Comparison of ENCODE assay signal across 8 cellular contexts in the genomic region with DNA sequence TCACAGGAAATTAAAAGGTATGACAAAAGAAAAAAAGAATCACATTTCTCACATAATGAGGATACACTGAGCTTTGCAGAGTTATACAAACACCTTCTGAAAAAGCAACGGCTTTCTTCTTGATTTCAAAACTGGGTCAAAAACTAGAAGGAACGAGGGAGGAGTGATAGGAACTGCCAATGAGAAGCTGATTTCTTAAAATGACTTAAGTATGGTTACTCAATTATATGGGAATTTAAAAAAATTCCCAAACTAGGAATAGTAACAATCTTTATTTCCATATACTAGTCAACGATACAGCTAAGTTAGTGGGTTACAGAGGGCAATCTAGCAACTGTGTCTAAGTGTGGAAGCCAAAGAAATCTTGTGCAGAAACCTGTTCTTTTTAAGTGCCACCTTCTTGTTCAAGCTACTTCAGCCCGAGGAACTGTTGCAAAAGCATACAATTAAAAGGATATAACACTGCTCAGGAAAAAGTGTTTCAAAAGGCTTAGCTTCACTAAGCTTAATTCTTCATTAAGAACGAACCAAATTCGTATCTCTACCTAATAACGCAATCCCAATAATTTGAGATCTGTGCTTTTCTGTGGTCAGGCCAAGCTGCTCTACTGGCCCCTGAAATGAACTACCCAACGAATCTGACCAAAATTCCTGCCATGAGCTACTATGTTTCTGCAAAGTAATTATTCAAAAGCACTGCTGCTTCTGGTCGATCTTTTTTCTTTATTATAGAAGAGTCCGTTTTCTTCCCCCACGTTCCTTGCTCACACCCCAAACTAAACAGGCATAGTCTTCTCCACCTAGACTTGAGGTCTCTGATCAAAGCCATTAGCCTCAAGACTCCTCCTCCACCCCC. TPM values are rescaled to one million over a fixed set of nuclear protein-coding genes. Genes with fewer than 3 reads are reported as not detected.
DNase-seq lines count a peak whose midpoint lies in the region; ATAC-seq and TF ChIP-seq lines count a peak whose summit lies in the region.

No MANE protein-coding gene starts in this region.

- intact Hi-C loops in A673 (cut with micrococcal nuclease; ENCODE audit: unreplicated experiment), result no loop called here
- intact Hi-C loops in right lobe of liver (cut with DNase I), result no loop called here
- intact Hi-C loops in upper lobe of right lung (cut with DNase I), result no loop called here

- H3K27me3 ChIP-seq in A673 (replicated peaks; ENCODE audit: insufficient read depth, low read depth, low read length, poor library complexity) (no peaks in the 10 kb centered on the region), adipocyte (replicated peaks; ENCODE audit: control insufficient read depth, insufficient read depth, low read length) (no peaks in the 10 kb centered on the region), right lobe of liver (no peaks in the 10 kb centered on the region), upper lobe of right lung (no peaks in the 10 kb centered on the region)

- H3K36me3 ChIP-seq in A673 (ENCODE audit: insufficient read depth, low read length, poor library complexity, severe bottlenecking) (no peaks in the 10 kb centered on the region), adipocyte (ENCODE audit: control insufficient read depth, insufficient read depth, low read length, severe bottlenecking) (no peaks in the 10 kb centered on the region), right lobe of liver (no peaks in the 10 kb centered on the region), upper lobe of right lung (no peaks in the 10 kb centered on the region)

- POLR2A ChIA-PET in A673 (lab: Charles Lee; ENCODE audit: low non-redundant PET), result interaction anchor here (0.8 kb wide), 1 partner anchor 10 kb away, joined by 3 read pairs; no protein-coding TSS in a partner anchor
- POLR2A ChIA-PET in HEK293T (lab: Yijun Ruan, JAX), result interaction anchor here (0.6 to 1.3 kb wide), 2 partner anchors 10 to 21 kb away, joined by 3 to 4 read pairs; no protein-coding TSS in a partner anchor

- WGBS in right lobe of liver (ENCODE audit: insufficient coverage, low coverage, low lambda C conversion rate, missing lambda C conversion rate), result 31% methylated on average over 11 of the region's 11 CpGs

- ATAC-seq in right lobe of liver (no peak), upper lobe of right lung (no peak), HG02884 (IDR thresholded peaks at IDR 0.05; ENCODE audit: unreplicated experiment) (no peak)

- H3K4me1 ChIP-seq in A673 (ENCODE audit: insufficient read depth, low read length, poor library complexity, severe bottlenecking) (peaks cover 34% of the 10 kb centered on the region), adipocyte (ENCODE audit: control insufficient read depth, insufficient read depth, low read length) (peaks cover 49% of the 10 kb centered on the region), right lobe of liver (peaks cover 0 to 37% (median 14%) of the 10 kb centered on the region in 4 donors), upper lobe of right lung (peaks cover 65% of the 10 kb centered on the region)

- H3K27ac ChIP-seq in A673 (ENCODE audit: low read depth, low read length, poor library complexity, severe bottlenecking), result peak overlapping the region; percentile 95
- H3K27ac ChIP-seq in right lobe of liver, result peak overlapping the region in 1 of 3 donors; percentile 87
- H3K27ac ChIP-seq in upper lobe of right lung, result peak overlapping the region; percentile 96

- BruUV-seq in A673 (replicated peaks; lab: Mats Ljungman, UMichigan), result TSS peak; percentile 20

- H3K4me3 ChIP-seq in A673 (ENCODE audit: low read depth, low read length, poor library complexity, severe bottlenecking) (peak overlapping the region; percentile 83), adipocyte (ENCODE audit: low read length) (peak overlapping the region; percentile 99), right lobe of liver (peak overlapping the region; percentile 68 to 90 (median 87)), upper lobe of right lung (peak overlapping the region; percentile 79)

- TF ChIP-seq CTCF in A673 (conservative IDR thresholded peaks at IDR 0.05; ENCODE audit: low read depth, low read length) (no peak), right lobe of liver (IDR thresholded peaks at IDR 0.05) (no peak), upper lobe of right lung (IDR thresholded peaks at IDR 0.05) (no peak)

- no peak for TF ChIP-seq POLR2A in right lobe of liver (IDR thresholded peaks at IDR 0.05)

- CTCF ChIA-PET in A673 (lab: Charles Lee), result interaction anchor here (0.5 kb wide), 1 partner anchor 724 kb away, joined by 7 read pairs; no protein-coding TSS in a partner anchor
- CTCF ChIA-PET in HEK293T (lab: Yijun Ruan, JAX), result interaction anchor here (0.8 to 1.5 kb wide), 2 partner anchors 41 to 64 kb away, joined by 3 to 7 read pairs; no protein-coding TSS in a partner anchor

- no peaks in the 10 kb centered on the region for H3K9me3 ChIP-seq in A673 (ENCODE audit: low read depth, low read length, poor library complexity, severe bottlenecking)
- H3K9me3 ChIP-seq in adipocyte (ENCODE audit: control insufficient read depth, low read length), result no peaks in the 10 kb centered on the region
- H3K9me3 ChIP-seq in right lobe of liver, result no peaks in the 10 kb centered on the region
- no peaks in the 10 kb centered on the region for H3K9me3 ChIP-seq in upper lobe of right lung

- peak overlapping the region; percentile 98 for H3K9ac ChIP-seq in adipocyte (ENCODE audit: low read length)

- DNase-seq in A673 (ENCODE audit: low spot score) (peak; percentile 36), HEK293T (ENCODE audit: extremely low spot score) (peak; percentile 51), adipocyte (ENCODE audit: low read depth) (no peak), right lobe of liver (no peak), upper lobe of right lung (no peak), SIG-M5 treated with dmso at 0.1 percent for 504 hours (lab: John Stamatoyannopoulos, UW; ENCODE audit: unreplicated experiment) (no peak)
- DNase-seq in activated CD4-positive, alpha-beta T cell treated with anti-CD3 and anti-CD28 coated beads, Interleukin-2, amount 50 U/mL, for 4 hours, result no peak

TF ChIP-seq in HEK293T, 16 proteins besides CTCF, POLR2A, EP300 and RAD21:
- TF ChIP-seq NFRKB (IDR thresholded peaks at IDR 0.05) (no peak), TARDBP (IDR thresholded peaks at IDR 0.05) (no peak), L3MBTL2 (conservative IDR thresholded peaks at IDR 0.05) (no peak), ZNF384 (IDR thresholded peaks at IDR 0.05) (no peak), LEF1 (IDR thresholded peaks at IDR 0.05; ENCODE audit: borderline replicate concordance) (no peak)
TF ChIP-seq in HEK293T: peak in this region for 0.

RNA-seq across cellular contexts. Expression of gene USP24, which starts 1.9 kb away (rescaled TPM):
- total RNA-seq in A673 (2021) (53.0 and 54.6 TPM in 2 replicates), right lobe of liver (10 to 100 TPM; 19.9 to 28.0 (median 21.9) TPM), upper lobe of right lung (39.5 TPM)

Comparison
In these comparisons a context has a peak if more than half of its experiments do, and no peak if none do; other contexts are left out.
1. DNase-seq: peak in A673 (single experiment) and HEK293T (single experiment); none in adipocyte (single experiment), right lobe of liver (0 of 3), upper lobe of right lung (single experiment), activated CD4-positive, alpha-beta T cell treated with anti-CD3 and anti-CD28 coated beads, Interleukin-2, amount 50 U/mL, for 4 hours (0 of 2) and SIG-M5 treated with dmso at 0.1 percent for 504 hours (single experiment).
2. Peak in every context shown above with its lines, with median percentiles within 50 percentile points of each other: H3K4me3 ChIP-seq.